1 cellular context compared by ENCODE assay signal in the genomic region with DNA sequence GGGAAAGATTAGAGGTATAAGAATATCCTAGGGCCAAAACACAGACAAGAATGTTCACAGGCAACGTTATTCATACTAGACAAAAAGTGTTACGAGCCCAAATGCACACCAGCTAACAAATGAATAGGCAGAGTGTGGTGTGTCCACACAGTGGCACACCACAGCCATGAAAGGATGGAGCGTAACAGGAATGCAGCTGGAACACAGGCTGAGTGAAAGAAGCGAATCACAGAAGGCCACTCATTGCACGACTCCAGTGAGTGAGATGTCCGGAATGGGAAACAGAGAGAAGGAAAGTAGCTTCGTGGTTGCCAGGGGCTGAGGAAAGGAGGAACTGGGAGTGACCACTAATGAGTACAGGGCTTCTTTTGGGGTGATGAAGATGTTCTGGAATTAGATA.
TF ChIP-seq lines count a peak whose summit lies in the region.

No MANE protein-coding gene starts in this region.

TF ChIP-seq in IMR-90, 13 proteins besides CTCF, POLR2A, EP300 and RAD21:
- TF ChIP-seq, protein P1, sequence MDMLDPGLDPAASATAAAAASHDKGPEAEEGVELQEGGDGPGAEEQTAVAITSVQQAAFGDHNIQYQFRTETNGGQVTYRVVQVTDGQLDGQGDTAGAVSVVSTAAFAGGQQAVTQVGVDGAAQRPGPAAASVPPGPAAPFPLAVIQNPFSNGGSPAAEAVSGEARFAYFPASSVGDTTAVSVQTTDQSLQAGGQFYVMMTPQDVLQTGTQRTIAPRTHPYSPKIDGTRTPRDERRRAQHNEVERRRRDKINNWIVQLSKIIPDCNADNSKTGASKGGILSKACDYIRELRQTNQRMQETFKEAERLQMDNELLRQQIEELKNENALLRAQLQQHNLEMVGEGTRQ (IDR thresholded peaks at IDR 0.05; ENCODE audit: low read depth, low read length), result no peak
- TF ChIP-seq BHLHE40 (IDR thresholded peaks at IDR 0.05; ENCODE audit: low read depth, low read length) (no peak), MAFK (IDR thresholded peaks at IDR 0.05; ENCODE audit: low read depth, low read length) (no peak), SMC3 (IDR thresholded peaks at IDR 0.05; ENCODE audit: low read depth, low read length) (0 out of 2 replicates have a peak, but pooled peaks have one; percentile 15)
